1 cellular context compared by ENCODE assay signal in genomic region chr7:128322040-128322643, GRCh38.
TF ChIP-seq lines count a peak whose summit lies in the region.

No MANE protein-coding gene starts in this region.

TF ChIP-seq in GM12878, 131 proteins besides CTCF, POLR2A, EP300 and RAD21 (continued from another document):
- TF ChIP-seq REST (IDR thresholded peaks at IDR 0.05; ENCODE audit: low read depth, low read length) = no peak
